1 cellular context compared by ENCODE assay signal in the genomic region with DNA sequence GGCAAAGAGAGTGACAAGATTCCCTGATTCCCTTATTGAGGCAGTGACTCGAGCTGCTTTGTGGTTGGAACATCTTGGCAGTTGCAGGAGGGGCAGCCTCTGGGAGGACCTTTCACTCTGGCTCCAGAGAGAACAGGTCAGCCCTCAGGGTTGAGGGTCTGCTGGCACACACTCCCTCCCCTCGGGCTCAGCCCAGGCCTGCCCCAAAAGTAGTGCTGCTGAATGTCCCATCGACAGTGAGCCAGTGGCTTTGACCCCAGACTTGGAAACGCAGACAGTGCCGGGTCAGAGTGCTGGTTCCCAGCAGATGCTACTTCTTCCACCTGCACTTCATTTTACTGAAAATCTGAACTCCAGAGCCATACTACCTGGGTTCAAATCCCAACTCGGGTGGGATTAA.
TF ChIP-seq lines count a peak whose summit lies in the region.

No MANE protein-coding gene starts in this region.

TF ChIP-seq in H1, 55 proteins besides CTCF, POLR2A, EP300 and RAD21:
- no peak for TF ChIP-seq SP4 (IDR thresholded peaks at IDR 0.05; ENCODE audit: low read length)
- TF ChIP-seq SIN3A (conservative IDR thresholded peaks at IDR 0.05 in 1 of 2, IDR thresholded peaks at IDR 0.05 in 1 of 2; ENCODE audit: low read depth in 1 of 2, low read length in 2 of 2) = no peak
- no peak for TF ChIP-seq JUND (IDR thresholded peaks at IDR 0.05; ENCODE audit: low read length)
- TF ChIP-seq BRCA1 (IDR thresholded peaks at IDR 0.05; ENCODE audit: low read depth, low read length) = no peak
- TF ChIP-seq EZH2 (IDR thresholded peaks at IDR 0.05; ENCODE audit: low read depth, low read length, severe bottlenecking) = no peak
- no peak for TF ChIP-seq CHD2 (IDR thresholded peaks at IDR 0.05; ENCODE audit: low read length)
- TF ChIP-seq MAFK (IDR thresholded peaks at IDR 0.05; ENCODE audit: low read depth, low read length) = no peak
